Comparison of ENCODE assay signal across 11 cellular contexts in the genomic region with DNA sequence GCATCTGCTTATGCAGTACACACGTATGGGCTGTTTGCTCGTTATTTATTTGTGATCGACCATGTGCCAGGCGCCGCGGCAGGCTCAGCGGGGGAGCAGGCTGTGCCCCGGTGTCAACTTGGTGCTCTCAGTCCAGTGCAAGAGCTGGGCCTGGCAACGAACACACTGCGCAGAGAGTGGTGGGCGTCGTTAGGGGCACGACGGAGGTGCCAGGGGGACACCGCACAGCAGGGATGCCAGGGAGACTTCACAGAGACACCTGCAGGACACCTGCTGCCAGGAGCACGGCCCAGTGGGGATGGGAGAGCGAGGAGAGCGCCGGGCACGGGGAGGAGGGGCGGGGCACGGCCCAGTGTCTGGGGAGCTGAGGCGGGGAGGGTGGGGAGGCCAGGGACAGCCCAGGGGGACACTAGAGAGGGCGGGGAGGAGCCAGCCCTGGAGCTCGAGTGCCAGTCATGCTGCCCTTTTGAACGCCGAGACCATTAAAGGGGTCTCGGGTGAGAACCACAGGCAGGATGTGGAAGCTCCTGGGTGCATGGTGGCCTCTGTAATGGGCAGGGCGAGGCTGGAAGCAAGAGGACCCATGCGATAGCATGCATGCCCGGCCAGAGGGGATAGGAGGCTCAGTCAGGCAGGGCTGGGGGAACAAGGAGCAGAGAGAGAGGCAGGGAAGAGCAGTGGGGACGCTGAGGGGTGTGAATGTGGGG. TPM values are rescaled to one million over a fixed set of nuclear protein-coding genes. Genes with fewer than 3 reads are reported as not detected.
"Had no signal": no experiment of that assay in that cellular context is flagged by ENCODE, and none has a peak within 500 bp of the region (broad histone marks: within the 10 kb centered on the region; RNA-seq: fewer than 3 reads in every experiment).

No MANE protein-coding gene starts in this region.

- H3K27ac Mint-ChIP-seq: T-helper 2 cell treated with Interferon-gamma antibody and Interleukin-4, amounts not matched to agents 5 μg/mL and 100 μg/mL, for 36 hours had no signal

- H3K27ac ChIP-seq: esophagus squamous epithelium, heart left ventricle, tibial artery, uterus had no signal

- DNase-seq: activated CD4-positive, alpha-beta T cell treated with anti-CD3 and anti-CD28 coated beads, Interleukin-2, amount 50 U/mL, for 4 hours; activated T-cell treated with anti-CD3 and anti-CD28 coated beads, Interleukin-2, amount 50 U/mL, for 48 hours; esophagus squamous epithelium; mesendoderm; tibial artery; uterus had no signal

- H3K9me3 Mint-ChIP-seq: T-helper 2 cell treated with Interferon-gamma antibody and Interleukin-4, amounts not matched to agents 5 μg/mL and 100 μg/mL, for 36 hours had no signal

- H3K4me3 ChIP-seq: smooth muscle cell, uterus had no signal

- H3K4me3 Mint-ChIP-seq: T-helper 2 cell treated with Interferon-gamma antibody and Interleukin-4, amounts not matched to agents 5 μg/mL and 100 μg/mL, for 36 hours had no signal

- H3K36me3 ChIP-seq: esophagus squamous epithelium, heart left ventricle, tibial artery, uterus had no signal

RNA-seq across cellular contexts. Expression of a gene that starts 0.7 kb away (rescaled TPM):
- total RNA-seq: cardiac septum, heart left ventricle, smooth muscle cell had no signal
- polyA plus RNA-seq: heart left ventricle, smooth muscle cell had no signal

RNA-seq across cellular contexts. Expression of a gene that starts 7.5 kb away (rescaled TPM):
- total RNA-seq: cardiac septum, heart left ventricle, liver, smooth muscle cell, uterus had no signal
- polyA plus RNA-seq: heart left ventricle, liver, smooth muscle cell had no signal
